ENCODE assay signal across 12 cellular contexts in the genomic region with DNA sequence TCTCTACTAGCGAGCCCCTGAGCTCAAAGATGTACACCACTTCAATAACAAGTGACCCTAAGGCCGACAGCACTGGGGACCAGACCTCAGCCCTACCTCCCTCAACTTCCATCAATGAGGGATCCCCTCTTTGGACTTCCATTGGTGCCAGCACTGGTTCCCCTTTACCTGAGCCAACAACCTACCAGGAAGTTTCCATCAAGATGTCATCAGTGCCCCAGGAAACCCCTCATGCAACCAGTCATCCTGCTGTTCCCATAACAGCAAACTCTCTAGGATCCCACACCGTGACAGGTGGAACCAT. TPM values are rescaled to one million over a fixed set of nuclear protein-coding genes. Genes with fewer than 3 reads are reported as not detected.
DNase-seq lines count a peak whose midpoint lies in the region; ATAC-seq and TF ChIP-seq lines count a peak whose summit lies in the region.
"Had no signal": no experiment of that assay in that cellular context is flagged by ENCODE, and none has a peak within 500 bp of the region (broad histone marks: within the 10 kb centered on the region; RNA-seq: fewer than 3 reads in every experiment).

No MANE protein-coding gene starts in this region.

- no peak for TF ChIP-seq CTCF in CD4-positive, alpha-beta T cell (IDR thresholded peaks at IDR 0.05)
- TF ChIP-seq CTCF in HL-60 (IDR thresholded peaks at IDR 0.05; ENCODE audit: insufficient read depth, low read length) = no peak
- TF ChIP-seq CTCF in nephron (IDR thresholded peaks at IDR 0.05; ENCODE audit: unreplicated experiment in 3 of 3) = no peak
- no peak for TF ChIP-seq CTCF in gastrocnemius medialis (IDR thresholded peaks at IDR 0.05 in 4 of 5, conservative IDR thresholded peaks at IDR 0.05 in 1 of 5)

- intact Hi-C loops in CD4-positive, alpha-beta T cell (cut with DNase I, micrococcal nuclease) = loop anchor here (2.0 to 10.0 kb wide), 3 partner anchors 15 to 49 kb away; a partner anchor contains a TSS
- intact Hi-C loops in gastrocnemius medialis (cut with DNase I; ENCODE audit: low total_unique reads) = no loop called here

- H3K9me3 Mint-ChIP-seq in CD4-positive, alpha-beta T cell = no peaks in the 10 kb centered on the region
- H3K9me3 Mint-ChIP-seq in activated naive CD4-positive, alpha-beta T cell treated with anti-CD3 and anti-CD28 coated beads, Interleukin-2, amount 50 U/mL, for 72 hours = no peaks in the 10 kb centered on the region
- H3K9me3 Mint-ChIP-seq in nephron = no peaks in the 10 kb centered on the region

- in situ Hi-C loops in gastrocnemius medialis (cut with MboI; ENCODE audit: low sequenced_read_pairs in 4 of 4) = no loop called here

- POLR2A ChIA-PET in CD4-positive, alpha-beta T cell (lab: Charles Lee) = interaction anchor here (0.7 to 2.1 kb wide), 6 partner anchors 16 to 164 kb away, joined by 3 to 6 read pairs (median 4); a partner anchor contains a TSS

- no peaks in the 10 kb centered on the region for H3K27me3 Mint-ChIP-seq in CD4-positive, alpha-beta T cell
- H3K27me3 Mint-ChIP-seq in nephron (ENCODE audit: low read depth) = no peaks in the 10 kb centered on the region

- H3K4me1 ChIP-seq in gastrocnemius medialis = no peaks in the 10 kb centered on the region
- H3K4me1 ChIP-seq: SJSA1 had no signal

- H3K27ac Mint-ChIP-seq in CD4-positive, alpha-beta T cell = peak overlapping the region; percentile 95
- peak overlapping the region; percentile 96 to 98 for H3K27ac Mint-ChIP-seq in activated naive CD4-positive, alpha-beta T cell treated with anti-CD3 and anti-CD28 coated beads, Interleukin-2, amount 50 U/mL, for 72 hours
- H3K27ac Mint-ChIP-seq in nephron = peak overlapping the region; percentile 51 to 74 (median 63)

- ATAC-seq in CD4-positive, alpha-beta T cell (ENCODE audit: poor library complexity) = peak; percentile 2
- ATAC-seq in activated naive CD4-positive, alpha-beta T cell treated with anti-CD3 and anti-CD28 coated beads, Interleukin-2, amount 50 U/mL, for 72 hours = peak; percentile 13 to 35
- ATAC-seq in gastrocnemius medialis (no peak), HG02852 (IDR thresholded peaks at IDR 0.05; ENCODE audit: unreplicated experiment) (no peak)

- CTCF ChIA-PET in CD4-positive, alpha-beta T cell (lab: Charles Lee) = no interaction called here

- H3K4me1 Mint-ChIP-seq in CD4-positive, alpha-beta T cell (ENCODE audit: low read depth) = peaks cover 66% of the 10 kb centered on the region
- H3K4me1 Mint-ChIP-seq in nephron = peaks cover 22% of the 10 kb centered on the region

- H3K36me3 Mint-ChIP-seq in CD4-positive, alpha-beta T cell (ENCODE audit: low read depth) = peaks cover 56% of the 10 kb centered on the region
- peaks cover 39 to 44% of the 10 kb centered on the region in 2 donors for H3K36me3 Mint-ChIP-seq in activated naive CD4-positive, alpha-beta T cell treated with anti-CD3 and anti-CD28 coated beads, Interleukin-2, amount 50 U/mL, for 72 hours
- no peaks in the 10 kb centered on the region for H3K36me3 Mint-ChIP-seq in nephron (ENCODE audit: low read depth)

- TF ChIP-seq POLR2A in gastrocnemius medialis (IDR thresholded peaks at IDR 0.05) = no peak

- peak in 1 of 10 experiments; percentile 10 for DNase-seq in CD4-positive, alpha-beta T cell
- DNase-seq in HL-60 (ENCODE audit: low read depth in 1 of 2, low spot score in 1 of 2) = peak in 1 of 2 experiments; percentile 83
- DNase-seq in activated naive CD4-positive, alpha-beta T cell treated with anti-CD3 and anti-CD28 coated beads, Interleukin-2, amount 50 U/mL, for 72 hours (ENCODE audit: low spot score in 2 of 2) = peak; percentile 24 to 73
- no peak for DNase-seq in germinal center (ENCODE audit: low spot score)
- no peak for DNase-seq in gastrocnemius medialis
- DNase-seq in NCI-H526 treated with DMSO at 0.1 percent for 48 hours (lab: John Stamatoyannopoulos, UW) = no peak
- DNase-seq: COR-L47, NCI-H345 had no signal

- peak overlapping the region; percentile 52 for H3K4me3 ChIP-seq in HL-60 (replicated peaks; ENCODE audit: insufficient read depth, low read length)
- H3K4me3 ChIP-seq in gastrocnemius medialis = no peak overlapping the region
- H3K4me3 ChIP-seq: SJSA1 had no signal

- no peaks in the 10 kb centered on the region for H3K27me3 ChIP-seq in CD4-positive, alpha-beta T cell (ENCODE audit: control insufficient read depth, insufficient read depth, low read length)
- H3K27me3 ChIP-seq in HL-60 (ENCODE audit: insufficient read depth, poor library complexity, severe bottlenecking) = no peaks in the 10 kb centered on the region
- no peaks in the 10 kb centered on the region for H3K27me3 ChIP-seq in gastrocnemius medialis
- H3K27me3 ChIP-seq: SJSA1 had no signal

- H3K4me3 Mint-ChIP-seq in CD4-positive, alpha-beta T cell = peak overlapping the region; percentile 98
- no peak overlapping the region for H3K4me3 Mint-ChIP-seq in nephron

- H3K36me3 ChIP-seq in gastrocnemius medialis = no peaks in the 10 kb centered on the region
- H3K36me3 ChIP-seq: SJSA1 had no signal

- no peaks in the 10 kb centered on the region for H3K9me3 ChIP-seq in CD4-positive, alpha-beta T cell (ENCODE audit: control insufficient read depth, low read length)
- H3K9me3 ChIP-seq in gastrocnemius medialis = no peaks in the 10 kb centered on the region
- H3K9me3 ChIP-seq: SJSA1 had no signal

- peak overlapping the region; percentile 88 for H3K27ac ChIP-seq in CD4-positive, alpha-beta T cell (ENCODE audit: low read depth, low read length)
- H3K27ac ChIP-seq in HL-60 (replicated peaks) (peak overlapping the region; percentile 98), gastrocnemius medialis (no peak overlapping the region)
- H3K27ac ChIP-seq: SJSA1 had no signal

RNA-seq across cellular contexts. Expression of a gene that starts 0.7 kb away (rescaled TPM):
- 10 to 100 TPM; 45.7 to 48.3 TPM for total RNA-seq in CD4-positive, alpha-beta T cell
- 100 to 1,000 TPM in 1 of 2 donors, 10 to 100 TPM in 1; 83.4 to 145 TPM for total RNA-seq in activated naive CD4-positive, alpha-beta T cell treated with anti-CD3 and anti-CD28 coated beads, Interleukin-2, amount 50 U/mL, for 72 hours
- total RNA-seq in gastrocnemius medialis = under 1 TPM in 3 of 4 donors, not detected in 1; 0.12 to 0.88 (median 0.84) TPM
- total RNA-seq: bronchial epithelial cell, SJSA1 had no signal

RNA-seq across cellular contexts. Expression of a gene that starts 15.2 kb away (rescaled TPM):
- under 1 TPM; 0.19 to 0.45 TPM for total RNA-seq in CD4-positive, alpha-beta T cell
- 10 to 100 TPM; 10.1 to 14.5 TPM for total RNA-seq in activated naive CD4-positive, alpha-beta T cell treated with anti-CD3 and anti-CD28 coated beads, Interleukin-2, amount 50 U/mL, for 72 hours
- 1 to 10 TPM in 2 of 4 donors, under 1 TPM in 2; 0.78 to 2.5 (median 1.5) TPM for total RNA-seq in gastrocnemius medialis

Comparison
In these comparisons a context has a peak if more than half of its experiments do, and no peak if none do; other contexts are left out.
1. ATAC-seq: peak in CD4-positive, alpha-beta T cell (single experiment) and activated naive CD4-positive, alpha-beta T cell treated with anti-CD3 and anti-CD28 coated beads, Interleukin-2, amount 50 U/mL, for 72 hours (2 of 2); none in gastrocnemius medialis (0 of 2) and HG02852 (single experiment).
2. DNase-seq: peak in activated naive CD4-positive, alpha-beta T cell treated with anti-CD3 and anti-CD28 coated beads, Interleukin-2, amount 50 U/mL, for 72 hours (2 of 2); none in germinal center (single experiment), gastrocnemius medialis (0 of 2) and NCI-H526 treated with DMSO at 0.1 percent for 48 hours (single experiment).
3. H3K27ac ChIP-seq: peak in CD4-positive, alpha-beta T cell (single experiment) and HL-60 (single experiment); none in gastrocnemius medialis (0 of 4).
4. RNA of a gene that starts 0.7 kb away (total RNA-seq): 83.4 to 145 TPM in activated naive CD4-positive, alpha-beta T cell treated with anti-CD3 and anti-CD28 coated beads, Interleukin-2, amount 50 U/mL, for 72 hours and 45.7 to 48.3 TPM in CD4-positive, alpha-beta T cell; 0.12 to 0.88 TPM in gastrocnemius medialis; every median in the first group is over 10 times any median in the second.
5. Peak in every context shown above with its lines, with median percentiles within 50 percentile points of each other: H3K27ac Mint-ChIP-seq.